In genomic region chr20:33337119-33337518, GRCh38 we compare ENCODE assay signal across 21 cellular contexts. TPM values are rescaled to one million over a fixed set of nuclear protein-coding genes. Genes with fewer than 3 reads are reported as not detected.
A peak's percentile ranks its signal among the peaks of the same experiment; 100 is the strongest.
DNase-seq lines count a peak whose midpoint lies in the region; FAIRE-seq and TF ChIP-seq lines count a peak whose summit lies in the region.
"Had no signal": no experiment of that assay in that cellular context is flagged by ENCODE, and none has a peak within 500 bp of the region (broad histone marks: within the 10 kb centered on the region; RNA-seq: fewer than 3 reads in every experiment).

No MANE protein-coding gene starts in this region.

- peaks cover 28% of the 10 kb centered on the region for H3K4me1 ChIP-seq in KMS-11 (ENCODE audit: low read depth, poor library complexity, severe bottlenecking)

- no peaks in the 10 kb centered on the region for H4K20me1 ChIP-seq in KMS-11 (ENCODE audit: insufficient read depth)

- peak overlapping the region; percentile 84; the same call in 1 of the 2 replicates for H3K27ac ChIP-seq in KMS-11
- H3K27ac ChIP-seq: GM23248 had no signal

- H3K4me3 ChIP-seq in KMS-11 (IDR thresholded peaks at IDR 0.05; ENCODE audit: insufficient read depth, low read depth, low read length): no peak overlapping the region
- H3K4me3 ChIP-seq: GM23248 had no signal

- H3K27me3 ChIP-seq in KMS-11 (ENCODE audit: insufficient read depth, low read depth): no peaks in the 10 kb centered on the region

- no peaks in the 10 kb centered on the region for H3K79me2 ChIP-seq in KMS-11 (ENCODE audit: insufficient read depth, low read depth)

- no peak overlapping the region for H3K9ac ChIP-seq in KMS-11
- H3K9ac ChIP-seq: GM23248 had no signal

- TF ChIP-seq CTCF in D721Med (IDR thresholded peaks at IDR 0.05; ENCODE audit: insufficient read depth, missing control alignments) (peak; percentile 23), KMS-11 (conservative IDR thresholded peaks at IDR 0.05; ENCODE audit: low read depth, low read length) (no peak), GM20000 (IDR thresholded peaks at IDR 0.05; ENCODE audit: extremely low read depth, missing control alignments) (no peak)

- H2AFZ ChIP-seq in KMS-11 (ENCODE audit: low read depth): peak overlapping the region; percentile 56; the same call in 1 of the 2 replicates
- H2AFZ ChIP-seq: GM23248 had no signal

- peak overlapping the region; percentile 75; the same call in 1 of the 2 replicates for H3K4me2 ChIP-seq in KMS-11

- in situ Hi-C loops in SK-MEL-5 (cut with HindIII; ENCODE audit: low pct_unique_long_range_greater_than_20kb, low sequenced_read_pairs): no loop called here

- no peak for DNase-seq in D721Med (ENCODE audit: insufficient read length, low spot score)
- DNase-seq in SK-MEL-5 (ENCODE audit: low read depth, low spot score): peak; percentile 28
- peak; percentile 5 for DNase-seq in iris pigment epithelial cell (ENCODE audit: low read depth)
- no peak for DNase-seq in GM20000 (ENCODE audit: low spot score)
- no peak for DNase-seq in NCI-H2196 (lab: John Stamatoyannopoulos, UW; ENCODE audit: unreplicated experiment)
- DNase-seq in AML-193 (lab: John Stamatoyannopoulos, UW): no peak
- DNase-seq in stimulated activated naive CD4-positive, alpha-beta T cell treated with Interleukin-2 at 50 U/mL for 16 hours (lab: John Stamatoyannopoulos, UW): no peak
- DNase-seq: DMS153, GM23248, KBM-7, MM.1S, NCI-H1105 treated with DMSO at 0.1 percent for 48 hours, NCI-H187, NCI-H2171, NCI-H510A treated with DMSO at 0.1 percent for 48 hours, RPMI8226, T-helper 1 cell had no signal

- FAIRE-seq in D721Med (lab: Jason Lieb, UNC): no peak
- FAIRE-seq: GM19239 had no signal

- H3K36me3 ChIP-seq in KMS-11 (ENCODE audit: insufficient read depth): no peaks in the 10 kb centered on the region

RNA-seq across cellular contexts. Expression of gene BPIFB1, which starts 54.1 kb away (rescaled TPM):
- total RNA-seq in SK-MEL-5 (2014; rRNA removed; shearing (Covaris generic)): not detected in 2 replicates
- not detected in 2 replicates for polyA plus RNA-seq in SK-MEL-5 (2015; cell fraction: cytosol; rRNA removed)
- not detected in 2 replicates for polyA plus RNA-seq in SK-MEL-5 (2015; cell fraction: nucleus; rRNA removed)
- total RNA-seq: GM23248 had no signal
- polyA plus RNA-seq: AG04450, BJ, GM23248 had no signal

Comparison
In these comparisons a context has a peak if more than half of its experiments do, and no peak if none do; other contexts are left out.
1. DNase-seq: peak in SK-MEL-5 (single experiment) and iris pigment epithelial cell (single experiment); none in D721Med (single experiment), GM20000 (single experiment), NCI-H2196 (single experiment), AML-193 (0 of 2) and stimulated activated naive CD4-positive, alpha-beta T cell treated with Interleukin-2 at 50 U/mL for 16 hours (single experiment).